In the genomic region with DNA sequence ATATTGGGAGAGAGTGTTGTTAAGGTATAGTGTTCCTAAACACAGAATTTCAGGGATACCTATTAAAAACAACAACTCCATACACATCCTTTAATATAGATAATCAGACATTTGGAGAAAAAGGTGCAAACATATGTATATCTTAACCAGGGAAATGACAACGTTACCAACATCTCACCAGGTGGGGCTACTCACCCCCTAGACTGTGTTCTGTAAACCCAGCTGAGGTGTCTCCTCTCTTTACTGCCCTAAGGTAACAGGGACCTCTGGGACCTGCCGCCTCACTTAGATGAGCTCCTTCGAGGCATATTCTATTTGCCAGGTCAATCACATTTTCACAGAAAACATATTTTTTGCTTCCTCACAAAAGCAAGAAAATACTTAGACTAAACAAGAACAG, we compare ENCODE assay signal across 19 cellular contexts. TPM values are rescaled to one million over a fixed set of nuclear protein-coding genes. Genes with fewer than 3 reads are reported as not detected.
DNase-seq lines count a peak whose midpoint lies in the region; ATAC-seq, FAIRE-seq and TF ChIP-seq lines count a peak whose summit lies in the region.
"Had no signal": no experiment of that assay in that cellular context is flagged by ENCODE, and none has a peak within 500 bp of the region (broad histone marks: within the 10 kb centered on the region; RNA-seq: fewer than 3 reads in every experiment).

No MANE protein-coding gene starts in this region.

- H3K9me2 ChIP-seq in OCI-LY7 (ENCODE audit: insufficient read depth, low read length): no peaks in the 10 kb centered on the region

- peak; percentile 25; the same call in 1 of the 2 replicates for TF ChIP-seq CTCF in HepG2 (CRISPR knock-in tag; IDR thresholded peaks at IDR 0.05)
- no peak for TF ChIP-seq CTCF in right lobe of liver (IDR thresholded peaks at IDR 0.05)
- TF ChIP-seq CTCF in OCI-LY7 (conservative IDR thresholded peaks at IDR 0.05; ENCODE audit: low read length): 0 out of 2 replicates have a peak, but pooled peaks have one; percentile 14
- peak; percentile 18 for TF ChIP-seq CTCF in foreskin keratinocyte (conservative IDR thresholded peaks at IDR 0.05)

- ATAC-seq in HepG2 (no peak), right lobe of liver (no peak), foreskin keratinocyte (no peak), GM18519 (IDR thresholded peaks at IDR 0.05; ENCODE audit: low FRiP score, unreplicated experiment) (no peak)
- ATAC-seq: GM12878 had no signal

- no peaks in the 10 kb centered on the region for H3K79me1 ChIP-seq in neuronal stem cell (ENCODE audit: low read depth, low read length)

- H3K4ac ChIP-seq in neuronal stem cell (ENCODE audit: low read length): no peak overlapping the region

- H3K27ac ChIP-seq in HepG2 (ENCODE audit: extremely low read length, insufficient read depth, low read length) (no peak overlapping the region), right lobe of liver (no peak overlapping the region), OCI-LY7 (ENCODE audit: low read depth, low read length, poor library complexity, severe bottlenecking) (no peak overlapping the region), foreskin keratinocyte (no peak overlapping the region), neuronal stem cell (replicated peaks; ENCODE audit: low read length) (no peak overlapping the region)
- H3K27ac ChIP-seq: 22Rv1, HL-60 had no signal

- H2BK15ac ChIP-seq in neuronal stem cell (ENCODE audit: low read length): no peak overlapping the region

- FAIRE-seq in HepG2 (lab: Jason Lieb, UNC): no peak
- FAIRE-seq: GM12878, GM18507 had no signal

- H3K9ac ChIP-seq in HepG2 (ENCODE audit: insufficient read depth, low read depth, low read length) (no peak overlapping the region), neuronal stem cell (ENCODE audit: low read depth, low read length, poor library complexity) (no peak overlapping the region)

- H3K36me3 ChIP-seq in HepG2 (replicated peaks in 1 of 2; ENCODE audit: control insufficient read depth in 1 of 2, insufficient read depth in 2 of 2, low read length in 2 of 2): peaks cover 6 to 50% of the 10 kb centered on the region in 2 experiments
- H3K36me3 ChIP-seq in right lobe of liver: peaks cover 0 to 40% (median 19%) of the 10 kb centered on the region in 4 donors
- peaks cover 59% of the 10 kb centered on the region for H3K36me3 ChIP-seq in OCI-LY7 (ENCODE audit: insufficient read depth, low read length)
- H3K36me3 ChIP-seq in neuronal stem cell (replicated peaks in 1 of 2; ENCODE audit: control insufficient read depth in 2 of 2, insufficient read depth in 2 of 2, low read length in 2 of 2): peaks cover 9 to 93% of the 10 kb centered on the region in 2 donors

- no peaks in the 10 kb centered on the region for H3K4me1 ChIP-seq in HepG2 (ENCODE audit: insufficient read depth, low read length)
- H3K4me1 ChIP-seq in right lobe of liver: peaks cover 0 to under 1% (median 0%) of the 10 kb centered on the region in 4 donors
- peaks cover 10% of the 10 kb centered on the region for H3K4me1 ChIP-seq in OCI-LY7 (ENCODE audit: insufficient read depth, low read length, poor library complexity, severe bottlenecking)
- H3K4me1 ChIP-seq in foreskin keratinocyte: no peaks in the 10 kb centered on the region
- no peaks in the 10 kb centered on the region for H3K4me1 ChIP-seq in neuronal stem cell (ENCODE audit: control insufficient read depth in 2 of 2, insufficient read depth in 1 of 2, low read depth in 1 of 2, low read length in 2 of 2)
- H3K4me1 ChIP-seq: Caco-2 had no signal

- in situ Hi-C loops in HepG2 (cut with HindIII; ENCODE audit: extremely low pct_ligation_motif_present, low pct_unique_long_range_greater_than_20kb): no loop called here

- H3K27me3 ChIP-seq in HepG2 (ENCODE audit: control insufficient read depth in 1 of 2, insufficient read depth in 2 of 2, low read length in 2 of 2) (no peaks in the 10 kb centered on the region), right lobe of liver (no peaks in the 10 kb centered on the region), foreskin keratinocyte (no peaks in the 10 kb centered on the region), neuronal stem cell (ENCODE audit: control insufficient read depth in 3 of 3, insufficient read depth in 3 of 3, low read depth in 1 of 3, low read length in 3 of 3) (no peaks in the 10 kb centered on the region)

- H3K14ac ChIP-seq in neuronal stem cell (ENCODE audit: low read length): no peak overlapping the region

- H3K4me2 ChIP-seq in HepG2 (ENCODE audit: low read depth, low read length) (no peak overlapping the region), OCI-LY7 (ENCODE audit: low read length) (no peak overlapping the region), neuronal stem cell (ENCODE audit: insufficient read depth, low read length, poor library complexity, severe bottlenecking) (no peak overlapping the region)

- TF ChIP-seq EP300 in HepG2 (IDR thresholded peaks at IDR 0.05; ENCODE audit: low read depth in 2 of 2, low read length in 2 of 2) (no peak), HepG2 (CRISPR knock-in tag; IDR thresholded peaks at IDR 0.05; ENCODE audit: borderline replicate concordance) (no peak)

- H2AFZ ChIP-seq in HepG2 (ENCODE audit: low read length): no peak overlapping the region
- H2AFZ ChIP-seq in OCI-LY7 (ENCODE audit: low read length): no peak overlapping the region
- no peak overlapping the region for H2AFZ ChIP-seq in neuronal stem cell (ENCODE audit: low read length)

- H4K20me1 ChIP-seq in HepG2 (ENCODE audit: insufficient read depth, low read length) (no peaks in the 10 kb centered on the region), OCI-LY7 (ENCODE audit: insufficient read depth, low read length) (no peaks in the 10 kb centered on the region)

- no peak for TF ChIP-seq POLR2A in HepG2 (IDR thresholded peaks at IDR 0.05; ENCODE audit: insufficient read depth in 1 of 2, low read depth in 2 of 2, low read length in 2 of 2)
- TF ChIP-seq POLR2A in right lobe of liver (IDR thresholded peaks at IDR 0.05): no peak

- no peak overlapping the region for H2BK120ac ChIP-seq in neuronal stem cell (ENCODE audit: low read depth, low read length)

- CTCF ChIA-PET in HepG2 (lab: Yijun Ruan, JAX; ENCODE audit: low intra/inter-chr PET ratio, low total read pairs): no interaction called here
- CTCF ChIA-PET in OCI-LY7 (lab: Charles Lee; ENCODE audit: unreplicated experiment): no interaction called here

- H4K91ac ChIP-seq in neuronal stem cell (ENCODE audit: low read depth, low read length, poor library complexity): no peak overlapping the region

- H3K79me2 ChIP-seq in HepG2 (ENCODE audit: insufficient read depth, low read length) (no peaks in the 10 kb centered on the region), OCI-LY7 (ENCODE audit: insufficient read depth, low read depth, low read length) (no peaks in the 10 kb centered on the region)

- intact Hi-C loops in HepG2 (cut with micrococcal nuclease; ENCODE audit: unreplicated experiment): no loop called here
- intact Hi-C loops in right lobe of liver (cut with DNase I): no loop called here
- intact Hi-C loops in OCI-LY7 (cut with micrococcal nuclease; ENCODE audit: unreplicated experiment): no loop called here

- no peak overlapping the region for H2BK5ac ChIP-seq in neuronal stem cell (ENCODE audit: low read length)

- H3K4me3 ChIP-seq in HepG2 (replicated peaks in 1 of 3; ENCODE audit: insufficient read depth in 1 of 3, low read depth in 2 of 3, low read length in 3 of 3): no peak overlapping the region
- no peak overlapping the region for H3K4me3 ChIP-seq in right lobe of liver
- H3K4me3 ChIP-seq in OCI-LY7 (ENCODE audit: low read depth, low read length, poor library complexity, severe bottlenecking): no peak overlapping the region
- no peak overlapping the region for H3K4me3 ChIP-seq in neuronal stem cell (ENCODE audit: low read length in 2 of 2)
- H3K4me3 ChIP-seq: GM12878 had no signal

- 78% methylated on average over 3 of the region's 3 CpGs for WGBS in HepG2 (ENCODE audit: low lambda C conversion rate)
- WGBS in right lobe of liver (ENCODE audit: insufficient coverage, low coverage, low lambda C conversion rate, missing lambda C conversion rate): 92% methylated on average over 3 of the region's 3 CpGs
- no CpG with 5 or more reads among the region's 3 CpGs for WGBS in neuronal stem cell (ENCODE audit: extremely low coverage in 2 of 2, insufficient read length in 2 of 2, insufficient replicate concordance in 1 of 2), 2 donors

- H3K18ac ChIP-seq in neuronal stem cell (ENCODE audit: low read length): no peak overlapping the region

- POLR2A ChIA-PET in HepG2 (lab: Yijun Ruan, JAX) (no interaction called here), OCI-LY7 (lab: Charles Lee) (interaction anchor here (0.5 to 0.7 kb wide), 2 partner anchors 24 to 44 kb away, joined by 3 to 4 read pairs; no protein-coding TSS in a partner anchor)

- TF ChIP-seq RAD21 in HepG2 (CRISPR knock-in tag; IDR thresholded peaks at IDR 0.05): no peak

- H4K8ac ChIP-seq in neuronal stem cell (ENCODE audit: low read depth, low read length): no peak overlapping the region

- BruUV-seq in HepG2 (replicated peaks; lab: Mats Ljungman, UMichigan) (no TSS peak), OCI-LY7 (replicated peaks; lab: Mats Ljungman, UMichigan) (no TSS peak)

- H2BK12ac ChIP-seq in neuronal stem cell (ENCODE audit: low read length): no peak overlapping the region

- no peak overlapping the region for H2AK5ac ChIP-seq in neuronal stem cell (ENCODE audit: low read depth, low read length)

- H3K9me3 ChIP-seq in HepG2 (ENCODE audit: low read length) (no peaks in the 10 kb centered on the region), right lobe of liver (no peaks in the 10 kb centered on the region), OCI-LY7 (ENCODE audit: low read length) (no peaks in the 10 kb centered on the region), neuronal stem cell (replicated peaks in 1 of 2; ENCODE audit: control insufficient read depth in 2 of 2, insufficient read depth in 1 of 2, low read depth in 1 of 2, low read length in 2 of 2) (no peaks in the 10 kb centered on the region)
- H3K9me3 ChIP-seq: Caco-2 had no signal

- no peak overlapping the region for H3K23ac ChIP-seq in neuronal stem cell (ENCODE audit: low read depth, low read length, poor library complexity)

- DNase-seq in DMS 273 (lab: John Stamatoyannopoulos, UW; ENCODE audit: unreplicated experiment): peak; percentile 87
- no peak for DNase-seq in DMS 273 treated with DMSO at 0.1 percent for 48 hours (lab: John Stamatoyannopoulos, UW)
- DNase-seq in HepG2 (ENCODE audit: low spot score): no peak
- no peak for DNase-seq in right lobe of liver
- no peak for DNase-seq in OCI-LY7 (ENCODE audit: low spot score)
- DNase-seq in foreskin keratinocyte: no peak
- no peak for DNase-seq in neuronal stem cell (ENCODE audit: low spot score)
- DNase-seq: Caco-2; CD8-positive, alpha-beta memory T cell; GOT3; KG1 had no signal

RNA-seq across cellular contexts. Expression of a gene that starts 13.4 kb away (rescaled TPM):
- 7.6 and 15.4 TPM in 2 replicates for total RNA-seq in HepG2 (2016; rRNA removed; fragmentation: Illumina TruSeq; extraction: Trizol)
- total RNA-seq in HepG2 (2016; cell fraction: cytosol; rRNA removed; fragmentation: Illumina TruSeq; extraction: Trizol; ENCODE audit: low read depth): 1.3 and 1.9 TPM in 2 replicates
- total RNA-seq in HepG2 (2016; cell fraction: insoluble cytoplasmic fraction; rRNA removed; fragmentation: Illumina TruSeq; extraction: Trizol): 7.2 and 15.3 TPM in 2 replicates
- total RNA-seq in HepG2 (2016; cell fraction: membrane; rRNA removed; fragmentation: Illumina TruSeq; extraction: Trizol): 9.7 and 10.7 TPM in 2 replicates
- 9.1 and 9.3 TPM in 2 replicates for total RNA-seq in HepG2 (2016; cell fraction: nucleus; rRNA removed; fragmentation: Illumina TruSeq; extraction: Trizol)
- 6.4 and 8.0 TPM in 2 replicates for polyA plus RNA-seq in HepG2 (2011; rRNA removed)
- 3.0 and 5.7 TPM in 2 replicates for polyA plus RNA-seq in HepG2 (2011; cell fraction: cytosol; rRNA removed)
- polyA plus RNA-seq in HepG2 (2011; cell fraction: nucleus; rRNA removed): 1.9 and 3.1 TPM in 2 replicates
- polyA plus RNA-seq in HepG2 (2012): 9.8 TPM in 2 replicates
- polyA plus RNA-seq in HepG2 (2016; cell fraction: cytosol; fragmentation: Illumina TruSeq; extraction: Trizol; ENCODE audit: low read depth): 2.5 and 2.7 TPM in 2 replicates
- polyA plus RNA-seq in HepG2 (2016; cell fraction: insoluble cytoplasmic fraction; fragmentation: Illumina TruSeq; extraction: Trizol; ENCODE audit: low read depth): 19.5 and 20.8 TPM in 2 replicates
- polyA plus RNA-seq in HepG2 (2016; cell fraction: membrane; fragmentation: Illumina TruSeq; extraction: Trizol; ENCODE audit: low read depth): 8.9 and 9.1 TPM in 2 replicates
- 14.3 and 14.5 TPM in 2 replicates for polyA plus RNA-seq in HepG2 (2016; cell fraction: nucleus; fragmentation: Illumina TruSeq; extraction: Trizol; ENCODE audit: insufficient read depth, low read depth)
- 2.3 and 4.8 TPM in 2 replicates for polyA minus RNA-seq in HepG2 (2011; rRNA and poly(A)+ RNA removed; ENCODE audit: low replicate concordance)
- polyA minus RNA-seq in HepG2 (2011; cell fraction: cytosol; rRNA and poly(A)+ RNA removed): 3.9 and 4.6 TPM in 2 replicates
- 6.1 and 7.0 TPM in 2 replicates for polyA minus RNA-seq in HepG2 (2011; cell fraction: nucleus; rRNA and poly(A)+ RNA removed)
- total RNA-seq in right lobe of liver: 10 to 100 TPM in 2 of 6 experiments, 1 to 10 TPM in 4; 7.6 to 16.5 (median 8.6) TPM
- 4.8 and 5.0 TPM in 2 replicates for total RNA-seq in OCI-LY7 (2014; rRNA removed; shearing (Covaris generic))
- total RNA-seq in OCI-LY7 (2022): 19.1 and 19.6 TPM in 2 replicates
- total RNA-seq in foreskin keratinocyte: 25.8 and 27.4 TPM in 2 replicates
- 17.2 and 20.4 TPM in 2 replicates for polyA plus RNA-seq in foreskin keratinocyte
- polyA plus RNA-seq in neuronal stem cell (2013, experiment 1 of 2): 15.3 TPM
- 15.6 TPM for polyA plus RNA-seq in neuronal stem cell (2013, experiment 2 of 2)

RNA-seq across cellular contexts. Expression of a gene that starts 26.9 kb away (rescaled TPM):
- 30.4 and 48.0 TPM in 2 replicates for total RNA-seq in HepG2 (2016; rRNA removed; fragmentation: Illumina TruSeq; extraction: Trizol)
- 10.0 and 12.2 TPM in 2 replicates for total RNA-seq in HepG2 (2016; cell fraction: cytosol; rRNA removed; fragmentation: Illumina TruSeq; extraction: Trizol; ENCODE audit: low read depth)
- total RNA-seq in HepG2 (2016; cell fraction: insoluble cytoplasmic fraction; rRNA removed; fragmentation: Illumina TruSeq; extraction: Trizol): 33.3 and 50.7 TPM in 2 replicates
- total RNA-seq in HepG2 (2016; cell fraction: membrane; rRNA removed; fragmentation: Illumina TruSeq; extraction: Trizol): 22.0 and 23.3 TPM in 2 replicates
- total RNA-seq in HepG2 (2016; cell fraction: nucleus; rRNA removed; fragmentation: Illumina TruSeq; extraction: Trizol): 10.0 and 11.9 TPM in 2 replicates
- polyA plus RNA-seq in HepG2 (2011; rRNA removed): 7.3 and 11.4 TPM in 2 replicates
- polyA plus RNA-seq in HepG2 (2011; cell fraction: cytosol; rRNA removed): 5.2 and 7.3 TPM in 2 replicates
- polyA plus RNA-seq in HepG2 (2011; cell fraction: nucleus; rRNA removed): 3.1 TPM in 2 replicates
- 8.4 and 13.0 TPM in 2 replicates for polyA plus RNA-seq in HepG2 (2012)
- 9.9 and 14.2 TPM in 2 replicates for polyA plus RNA-seq in HepG2 (2016; cell fraction: cytosol; fragmentation: Illumina TruSeq; extraction: Trizol; ENCODE audit: low read depth)
- polyA plus RNA-seq in HepG2 (2016; cell fraction: insoluble cytoplasmic fraction; fragmentation: Illumina TruSeq; extraction: Trizol; ENCODE audit: low read depth): 42.9 and 47.5 TPM in 2 replicates
- polyA plus RNA-seq in HepG2 (2016; cell fraction: membrane; fragmentation: Illumina TruSeq; extraction: Trizol; ENCODE audit: low read depth): 16.2 and 19.1 TPM in 2 replicates
- 19.6 and 22.1 TPM in 2 replicates for polyA plus RNA-seq in HepG2 (2016; cell fraction: nucleus; fragmentation: Illumina TruSeq; extraction: Trizol; ENCODE audit: insufficient read depth, low read depth)
- 6.1 and 15.7 TPM in 2 replicates for polyA minus RNA-seq in HepG2 (2011; rRNA and poly(A)+ RNA removed; ENCODE audit: low replicate concordance)
- polyA minus RNA-seq in HepG2 (2011; cell fraction: cytosol; rRNA and poly(A)+ RNA removed): 3.9 and 4.5 TPM in 2 replicates
- 2.8 and 3.1 TPM in 2 replicates for polyA minus RNA-seq in HepG2 (2011; cell fraction: nucleus; rRNA and poly(A)+ RNA removed)
- 10 to 100 TPM in 2 of 6 experiments, 1 to 10 TPM in 4; 6.0 to 14.4 (median 8.3) TPM for total RNA-seq in right lobe of liver
- 21.5 and 25.2 TPM in 2 replicates for total RNA-seq in OCI-LY7 (2014; rRNA removed; shearing (Covaris generic))
- total RNA-seq in OCI-LY7 (2022): 38.6 and 47.6 TPM in 2 replicates
- total RNA-seq in foreskin keratinocyte: 33.9 and 41.1 TPM in 2 replicates
- 24.1 and 28.7 TPM in 2 replicates for polyA plus RNA-seq in foreskin keratinocyte
- polyA plus RNA-seq in neuronal stem cell (2013, experiment 1 of 2): 29.6 TPM
- polyA plus RNA-seq in neuronal stem cell (2013, experiment 2 of 2): 29.0 TPM

RNA-seq across cellular contexts. Expression of a gene that starts 35.2 kb away (rescaled TPM):
- total RNA-seq in HepG2 (2016; rRNA removed; fragmentation: Illumina TruSeq; extraction: Trizol) (0.13 and 0.14 TPM in 2 replicates), right lobe of liver (not detected), OCI-LY7 (2022) (not detected in 2 replicates), foreskin keratinocyte (0.21 and 0.27 TPM in 2 replicates)
- not detected in 2 replicates for total RNA-seq in HepG2 (2016; cell fraction: cytosol; rRNA removed; fragmentation: Illumina TruSeq; extraction: Trizol; ENCODE audit: low read depth)
- 0.17 and 0.22 TPM in 2 replicates for total RNA-seq in HepG2 (2016; cell fraction: insoluble cytoplasmic fraction; rRNA removed; fragmentation: Illumina TruSeq; extraction: Trizol)
- 0.09 and 0.10 TPM in 2 replicates for total RNA-seq in HepG2 (2016; cell fraction: membrane; rRNA removed; fragmentation: Illumina TruSeq; extraction: Trizol)
- total RNA-seq in HepG2 (2016; cell fraction: nucleus; rRNA removed; fragmentation: Illumina TruSeq; extraction: Trizol): 0.28 TPM in 1 of 2 replicates, not detected in the other
- polyA plus RNA-seq in HepG2 (2011; rRNA removed) (0.08 TPM in 1 of 2 replicates, not detected in the other), foreskin keratinocyte (0.26 and 0.37 TPM in 2 replicates)
- polyA plus RNA-seq in HepG2 (2011; cell fraction: cytosol; rRNA removed): 0.03 and 0.06 TPM in 2 replicates
- not detected in 2 replicates for polyA plus RNA-seq in HepG2 (2011; cell fraction: nucleus; rRNA removed)
- polyA plus RNA-seq in HepG2 (2012): 0.15 TPM in 1 of 2 replicates, not detected in the other
- polyA plus RNA-seq in HepG2 (2016; cell fraction: cytosol; fragmentation: Illumina TruSeq; extraction: Trizol; ENCODE audit: low read depth): not detected in 2 replicates
- polyA plus RNA-seq in HepG2 (2016; cell fraction: insoluble cytoplasmic fraction; fragmentation: Illumina TruSeq; extraction: Trizol; ENCODE audit: low read depth): 0.13 and 0.21 TPM in 2 replicates
- polyA plus RNA-seq in HepG2 (2016; cell fraction: membrane; fragmentation: Illumina TruSeq; extraction: Trizol; ENCODE audit: low read depth): not detected in 2 replicates
- 0.56 TPM in 1 of 2 replicates, not detected in the other for polyA plus RNA-seq in HepG2 (2016; cell fraction: nucleus; fragmentation: Illumina TruSeq; extraction: Trizol; ENCODE audit: insufficient read depth, low read depth)
- not detected in 2 replicates for polyA minus RNA-seq in HepG2 (2011; rRNA and poly(A)+ RNA removed; ENCODE audit: low replicate concordance)
- polyA minus RNA-seq in HepG2 (2011; cell fraction: cytosol; rRNA and poly(A)+ RNA removed): not detected in 2 replicates
- 0.39 TPM in 1 of 2 replicates, not detected in the other for polyA minus RNA-seq in HepG2 (2011; cell fraction: nucleus; rRNA and poly(A)+ RNA removed)
- total RNA-seq in OCI-LY7 (2014; rRNA removed; shearing (Covaris generic)): not detected in 2 replicates
- not detected for polyA plus RNA-seq in neuronal stem cell (2013, experiment 1 of 2)
- polyA plus RNA-seq in neuronal stem cell (2013, experiment 2 of 2): not detected
- total RNA-seq: A673; Caco-2; CD8-positive, alpha-beta memory T cell; Daoy; GM12878 had no signal
- polyA plus RNA-seq: CD14-positive monocyte; CD8-positive, alpha-beta memory T cell had no signal

Comparison
In these comparisons a context has a peak if more than half of its experiments do, and no peak if none do; other contexts are left out.
1. CTCF ChIP-seq: peak in HepG2 (single experiment), OCI-LY7 (single experiment) and foreskin keratinocyte (single experiment); none in right lobe of liver (0 of 4).